In genomic region chr7:16626388-16626787, GRCh38 we compare ENCODE assay signal across 2 cellular contexts.
A peak's percentile ranks its signal among the peaks of the same experiment; 100 is the strongest.
TF ChIP-seq lines count a peak whose summit lies in the region.

No MANE protein-coding gene starts in this region.

TF ChIP-seq in A549, 52 proteins besides CTCF, POLR2A, EP300 and RAD21:
- TF ChIP-seq USF2 (IDR thresholded peaks at IDR 0.05) (no peak), MAFK (IDR thresholded peaks at IDR 0.05; ENCODE audit: partially characterized antibody) (peak; percentile 82)

TF ChIP-seq in IMR-90, 13 proteins besides CTCF, POLR2A, EP300 and RAD21:
- TF ChIP-seq MAZ (IDR thresholded peaks at IDR 0.05; ENCODE audit: borderline replicate concordance, low read depth, low read length), result no peak
- no peak for TF ChIP-seq NFE2L2 (IDR thresholded peaks at IDR 0.05; ENCODE audit: low read depth, low read length)
- no peak for TF ChIP-seq ELK1 (IDR thresholded peaks at IDR 0.05; ENCODE audit: borderline replicate concordance, low read depth, low read length)
- TF ChIP-seq SMC3 (IDR thresholded peaks at IDR 0.05; ENCODE audit: low read depth, low read length), result no peak
- TF ChIP-seq MAFK (IDR thresholded peaks at IDR 0.05; ENCODE audit: low read depth, low read length), result peak; percentile 71
- no peak for TF ChIP-seq BHLHE40 (IDR thresholded peaks at IDR 0.05; ENCODE audit: low read depth, low read length)
